ENCODE assay signal across 11 cellular contexts in genomic region chr20:3802524-3803239, GRCh38. TPM values are rescaled to one million over a fixed set of nuclear protein-coding genes. Genes with fewer than 3 reads are reported as not detected.
DNase-seq lines count a peak whose midpoint lies in the region; ATAC-seq, FAIRE-seq and TF ChIP-seq lines count a peak whose summit lies in the region.
"Had no signal": no experiment of that assay in that cellular context is flagged by ENCODE, and none has a peak within 500 bp of the region (broad histone marks: within the 10 kb centered on the region; RNA-seq: fewer than 3 reads in every experiment).

No MANE protein-coding gene starts in this region.

- CTCF ChIA-PET in activated CD4-positive, alpha-beta T cell treated with anti-CD3 and anti-CD28 coated beads for 36 hours (lab: Charles Lee): no interaction called here
- CTCF ChIA-PET in Calu3 (lab: Charles Lee): no interaction called here

- no peak for TF ChIP-seq EP300 in esophagus muscularis mucosa (IDR thresholded peaks at IDR 0.05)

- H3K4me3 ChIP-seq in esophagus muscularis mucosa: no peak overlapping the region
- H3K4me3 ChIP-seq in trophoblast cell (ENCODE audit: low read depth, low read length): no peak overlapping the region
- no peak overlapping the region for H3K4me3 ChIP-seq in small intestine (ENCODE audit: low read depth in 1 of 2, low read length in 2 of 2)

- H2AK5ac ChIP-seq in trophoblast cell (ENCODE audit: low read length): no peak overlapping the region

- WGBS in esophagus muscularis mucosa: 82% methylated on average over 11 of the region's 11 CpGs
- no CpG with 5 or more reads among the region's 11 CpGs for WGBS in trophoblast cell (ENCODE audit: extremely low coverage, insufficient coverage, insufficient read length)
- WGBS in small intestine, 3 donors: 91 to 93% (median 91%) methylated on average over 11 of the region's 11 CpGs

- H3K27ac Mint-ChIP-seq in activated CD4-positive, alpha-beta T cell treated with anti-CD3 and anti-CD28 coated beads for 36 hours: peak overlapping the region; percentile 44
- peak overlapping the region; percentile 95 for H3K27ac Mint-ChIP-seq in T-helper 17 cell
- H3K27ac Mint-ChIP-seq in stimulated activated naive CD8-positive, alpha-beta T cell treated with anti-CD3 and anti-CD28 coated beads, Interleukin-15, amount 100 ng/mL, for 72 hours: peak overlapping the region; percentile 63 to 81
- no peak overlapping the region for H3K27ac Mint-ChIP-seq in Calu3 (ENCODE audit: unreplicated experiment)

- no peak for DNase-seq in activated CD4-positive, alpha-beta T cell treated with anti-CD3 and anti-CD28 coated beads for 36 hours
- DNase-seq in activated CD4-positive, alpha-beta T cell treated with anti-CD3 and anti-CD28 coated beads, Interleukin-2, amount 50 U/mL, for 4 hours: no peak
- DNase-seq in T-helper 17 cell (no peak), esophagus muscularis mucosa (ENCODE audit: extremely low spot score) (no peak), Calu3 (no peak), trophoblast cell (no peak), small intestine (no peak)
- DNase-seq in stimulated activated naive CD8-positive, alpha-beta T cell treated with anti-CD3 and anti-CD28 coated beads, Interleukin-15, amount 100 ng/mL, for 72 hours: no peak
- DNase-seq: hippocampal formation, retina had no signal

- no peak for FAIRE-seq in small intestine (lab: Jason Lieb, UNC)

- H3K4me1 ChIP-seq in esophagus muscularis mucosa (peaks cover 28 to 77% (median 67%) of the 10 kb centered on the region in 4 donors), trophoblast cell (ENCODE audit: control insufficient read depth in 1 of 2, insufficient read depth in 2 of 2, low read length in 2 of 2) (peaks cover 16 to 17% of the 10 kb centered on the region in 2 experiments), small intestine (ENCODE audit: control insufficient read depth in 2 of 2, insufficient read depth in 1 of 2, low read depth in 1 of 2, low read length in 1 of 2) (peaks cover 14 to 22% of the 10 kb centered on the region in 2 donors)

- no peak overlapping the region for H3K4me2 ChIP-seq in trophoblast cell (ENCODE audit: low read length)

- H3K9me3 Mint-ChIP-seq in activated CD4-positive, alpha-beta T cell treated with anti-CD3 and anti-CD28 coated beads for 36 hours (ENCODE audit: low read depth): no peaks in the 10 kb centered on the region
- H3K9me3 Mint-ChIP-seq in stimulated activated naive CD8-positive, alpha-beta T cell treated with anti-CD3 and anti-CD28 coated beads, Interleukin-15, amount 100 ng/mL, for 72 hours: no peaks in the 10 kb centered on the region
- no peaks in the 10 kb centered on the region for H3K9me3 Mint-ChIP-seq in Calu3 (ENCODE audit: low read depth, unreplicated experiment)

- no peak overlapping the region for H3K23ac ChIP-seq in trophoblast cell (ENCODE audit: low read length)

- no peak overlapping the region for H2BK12ac ChIP-seq in trophoblast cell (ENCODE audit: low read length)

- no peak overlapping the region for H4K12ac ChIP-seq in trophoblast cell (ENCODE audit: low read depth, low read length)

- H3K9ac ChIP-seq in trophoblast cell (ENCODE audit: low read length): no peak overlapping the region

- BruUV-seq in Calu3 (replicated peaks; lab: Mats Ljungman, UMichigan): no TSS peak

- TF ChIP-seq POLR2A in esophagus muscularis mucosa (IDR thresholded peaks at IDR 0.05; ENCODE audit: low read depth): no peak

- no peak overlapping the region for H3K18ac ChIP-seq in trophoblast cell (ENCODE audit: low read length)

- H4K8ac ChIP-seq in trophoblast cell (ENCODE audit: low read depth, low read length): no peak overlapping the region

- no peak overlapping the region for H2BK120ac ChIP-seq in trophoblast cell (ENCODE audit: insufficient read depth, low read length, poor library complexity)

- H3K9me3 ChIP-seq in T-helper 17 cell (ENCODE audit: control insufficient read depth, low read length, poor library complexity, severe bottlenecking) (no peaks in the 10 kb centered on the region), esophagus muscularis mucosa (peaks cover 0 to 5% (median 0%) of the 10 kb centered on the region in 4 donors), trophoblast cell (ENCODE audit: insufficient read depth, low read depth, low read length) (no peaks in the 10 kb centered on the region), small intestine (ENCODE audit: control insufficient read depth, low read depth) (no peaks in the 10 kb centered on the region)

- TF ChIP-seq CTCF in esophagus muscularis mucosa (IDR thresholded peaks at IDR 0.05) (no peak), Calu3 (IDR thresholded peaks at IDR 0.05; ENCODE audit: unreplicated experiment) (no peak)

- intact Hi-C loops in activated CD4-positive, alpha-beta T cell treated with anti-CD3 and anti-CD28 coated beads for 36 hours (cut with DNase I, micrococcal nuclease): no loop called here
- intact Hi-C loops in esophagus muscularis mucosa (cut with DNase I): no loop called here
- intact Hi-C loops in Calu3 (cut with micrococcal nuclease; ENCODE audit: unreplicated experiment): no loop called here

- peaks cover 4% of the 10 kb centered on the region for H3K79me1 ChIP-seq in trophoblast cell (ENCODE audit: low read length)

- peak overlapping the region in 3 of 4 donors; percentile 5 to 96 (median 23) for H3K27ac ChIP-seq in esophagus muscularis mucosa (replicated peaks in 1 of 4)
- H3K27ac ChIP-seq in trophoblast cell (ENCODE audit: low read depth, low read length): no peak overlapping the region
- H3K27ac ChIP-seq in small intestine (ENCODE audit: low read depth in 1 of 2, low read length in 1 of 2): no peak overlapping the region

- no peaks in the 10 kb centered on the region for H3K79me2 ChIP-seq in trophoblast cell (ENCODE audit: control insufficient read depth, insufficient read depth, low read length, poor library complexity)

- H3K4ac ChIP-seq in trophoblast cell (ENCODE audit: low read depth, low read length): no peak overlapping the region

- no peak for ATAC-seq in activated CD4-positive, alpha-beta T cell treated with anti-CD3 and anti-CD28 coated beads for 36 hours
- ATAC-seq in T-helper 17 cell: no peak
- no peak for ATAC-seq in stimulated activated naive CD8-positive, alpha-beta T cell treated with anti-CD3 and anti-CD28 coated beads, Interleukin-15, amount 100 ng/mL, for 72 hours

- no peak overlapping the region for H3K14ac ChIP-seq in trophoblast cell (ENCODE audit: low read length)

- no peak overlapping the region for H2BK5ac ChIP-seq in trophoblast cell (ENCODE audit: low read depth, low read length, poor library complexity)

- POLR2A ChIA-PET in activated CD4-positive, alpha-beta T cell treated with anti-CD3 and anti-CD28 coated beads for 36 hours (lab: Charles Lee): interaction anchor here (0.6 kb wide), 1 partner anchor 84 kb away, joined by 3 read pairs; no protein-coding TSS in a partner anchor

- peaks cover 60% of the 10 kb centered on the region for H3K4me1 Mint-ChIP-seq in activated CD4-positive, alpha-beta T cell treated with anti-CD3 and anti-CD28 coated beads for 36 hours
- H3K4me1 Mint-ChIP-seq in T-helper 17 cell (peaks cover 64% of the 10 kb centered on the region), Calu3 (ENCODE audit: low read depth, unreplicated experiment) (peaks cover 25% of the 10 kb centered on the region)
- H3K4me1 Mint-ChIP-seq in stimulated activated naive CD8-positive, alpha-beta T cell treated with anti-CD3 and anti-CD28 coated beads, Interleukin-15, amount 100 ng/mL, for 72 hours: peaks cover 79% of the 10 kb centered on the region

- H3K27me3 ChIP-seq in esophagus muscularis mucosa (no peaks in the 10 kb centered on the region), trophoblast cell (ENCODE audit: insufficient read depth, low read length) (no peaks in the 10 kb centered on the region), small intestine (ENCODE audit: control insufficient read depth in 2 of 2, insufficient read depth in 2 of 2, low read length in 2 of 2) (no peaks in the 10 kb centered on the region)

- H3K36me3 ChIP-seq in esophagus muscularis mucosa (peaks cover 46 to 79% (median 61%) of the 10 kb centered on the region in 4 donors), trophoblast cell (ENCODE audit: control insufficient read depth in 1 of 2, insufficient read depth in 2 of 2, low read length in 2 of 2) (peaks cover 43 to 49% of the 10 kb centered on the region in 2 experiments), small intestine (ENCODE audit: control insufficient read depth in 2 of 2, insufficient read depth in 2 of 2, low read length in 2 of 2) (peaks cover 0 to 6% of the 10 kb centered on the region in 2 donors)

- no peaks in the 10 kb centered on the region for H3K27me3 Mint-ChIP-seq in activated CD4-positive, alpha-beta T cell treated with anti-CD3 and anti-CD28 coated beads for 36 hours
- H3K27me3 Mint-ChIP-seq in T-helper 17 cell: no peaks in the 10 kb centered on the region
- H3K27me3 Mint-ChIP-seq in stimulated activated naive CD8-positive, alpha-beta T cell treated with anti-CD3 and anti-CD28 coated beads, Interleukin-15, amount 100 ng/mL, for 72 hours: no peaks in the 10 kb centered on the region
- no peaks in the 10 kb centered on the region for H3K27me3 Mint-ChIP-seq in Calu3 (ENCODE audit: unreplicated experiment)

- H4K91ac ChIP-seq in trophoblast cell (ENCODE audit: low read depth, low read length): no peak overlapping the region

- peaks cover 81% of the 10 kb centered on the region for H3K36me3 Mint-ChIP-seq in activated CD4-positive, alpha-beta T cell treated with anti-CD3 and anti-CD28 coated beads for 36 hours (ENCODE audit: low read depth)
- H3K36me3 Mint-ChIP-seq in T-helper 17 cell (ENCODE audit: low read depth) (peaks cover 25% of the 10 kb centered on the region), Calu3 (ENCODE audit: insufficient read depth, unreplicated experiment) (peaks cover 68% of the 10 kb centered on the region)

- no peak overlapping the region for H2AFZ ChIP-seq in trophoblast cell (ENCODE audit: insufficient read depth, low read length, poor library complexity)

- H3K4me3 Mint-ChIP-seq in activated CD4-positive, alpha-beta T cell treated with anti-CD3 and anti-CD28 coated beads for 36 hours: no peak overlapping the region
- H3K4me3 Mint-ChIP-seq in T-helper 17 cell (peak overlapping the region; percentile 33), Calu3 (ENCODE audit: low read depth, unreplicated experiment) (no peak overlapping the region)
- H3K4me3 Mint-ChIP-seq in stimulated activated naive CD8-positive, alpha-beta T cell treated with anti-CD3 and anti-CD28 coated beads, Interleukin-15, amount 100 ng/mL, for 72 hours: no peak overlapping the region

RNA-seq across cellular contexts. Expression of gene CDC25B, which starts 6.6 kb away (rescaled TPM):
- 10 to 100 TPM; 79.8 to 96.2 TPM for total RNA-seq in activated CD4-positive, alpha-beta T cell treated with anti-CD3 and anti-CD28 coated beads for 36 hours
- total RNA-seq in T-helper 17 cell (100 to 1,000 TPM; 220 to 223 TPM), esophagus muscularis mucosa (10 to 100 TPM; 29.9 to 43.1 (median 35.6) TPM), Calu3 (2022) (69.6 and 75.0 TPM in 2 replicates)
- polyA plus RNA-seq in trophoblast cell (2013): 25.2 and 26.6 TPM in 2 replicates
- polyA plus RNA-seq in small intestine: 10 to 100 TPM; 15.7 to 53.8 (median 15.9) TPM

RNA-seq across cellular contexts. Expression of gene CENPB, which starts 16.1 kb away (rescaled TPM):
- total RNA-seq in activated CD4-positive, alpha-beta T cell treated with anti-CD3 and anti-CD28 coated beads for 36 hours: 10 to 100 TPM; 46.2 to 48.3 TPM
- total RNA-seq in T-helper 17 cell (10 to 100 TPM; 36.9 to 40.2 TPM), esophagus muscularis mucosa (100 to 1,000 TPM; 131 to 225 (median 199) TPM), Calu3 (2022) (44.7 and 44.9 TPM in 2 replicates)
- 23.2 and 23.8 TPM in 2 replicates for polyA plus RNA-seq in trophoblast cell (2013)
- polyA plus RNA-seq in small intestine: 10 to 100 TPM; 60.4 to 73.2 (median 60.5) TPM

RNA-seq across cellular contexts. Expression of gene AP5S1, which starts 17.7 kb away (rescaled TPM):
- 10 to 100 TPM in 1 of 2 experiments, 1 to 10 TPM in 1; 9.1 to 11.3 TPM for total RNA-seq in activated CD4-positive, alpha-beta T cell treated with anti-CD3 and anti-CD28 coated beads for 36 hours
- total RNA-seq in T-helper 17 cell (10 to 100 TPM; 11.3 to 11.9 TPM), esophagus muscularis mucosa (10 to 100 TPM in 3 of 4 donors, 1 to 10 TPM in 1; 7.9 to 11.7 (median 11.2) TPM), Calu3 (2022) (7.2 and 9.5 TPM in 2 replicates)
- polyA plus RNA-seq in trophoblast cell (2013): 4.4 and 4.5 TPM in 2 replicates
- polyA plus RNA-seq in small intestine: 10 to 100 TPM; 11.6 to 14.7 (median 12.4) TPM

RNA-seq across cellular contexts. Expression of gene SPEF1, which starts 21.4 kb away (rescaled TPM):
- total RNA-seq in activated CD4-positive, alpha-beta T cell treated with anti-CD3 and anti-CD28 coated beads for 36 hours: under 1 TPM in 1 of 2 experiments, not detected in 1; 0.14 TPM
- total RNA-seq in T-helper 17 cell (under 1 TPM in 1 of 2 donors, not detected in 1; 0.18 TPM), esophagus muscularis mucosa (under 1 TPM in 1 of 4 donors, not detected in 3; 0.50 TPM), Calu3 (2022) (0.28 TPM in 1 of 2 replicates, not detected in the other)
- polyA plus RNA-seq in trophoblast cell (2013): 0.04 and 0.11 TPM in 2 replicates
- polyA plus RNA-seq in small intestine: under 1 TPM in 1 of 3 donors, not detected in 2; 0.06 TPM
- total RNA-seq: aorta had no signal

RNA-seq across cellular contexts. Expression of gene ADISSP, which starts 35.1 kb away (rescaled TPM):
- total RNA-seq in activated CD4-positive, alpha-beta T cell treated with anti-CD3 and anti-CD28 coated beads for 36 hours: 10 to 100 TPM; 46.5 to 57.3 TPM
- total RNA-seq in T-helper 17 cell (10 to 100 TPM; 13.3 to 19.0 TPM), esophagus muscularis mucosa (10 to 100 TPM; 56.5 to 96.1 (median 73.6) TPM), Calu3 (2022) (27.3 and 29.0 TPM in 2 replicates)
- polyA plus RNA-seq in trophoblast cell (2013): 15.3 and 15.6 TPM in 2 replicates
- 10 to 100 TPM in 2 of 3 donors, 1 to 10 TPM in 1; 5.8 to 38.4 (median 14.3) TPM for polyA plus RNA-seq in small intestine

Comparison
In these comparisons a context has a peak if more than half of its experiments do, and no peak if none do; other contexts are left out.
1. H3K27ac ChIP-seq: peak in esophagus muscularis mucosa (3 of 4); none in trophoblast cell (single experiment) and small intestine (0 of 2).